In genomic region chr13:45447050-45447661, GRCh38 we compare ENCODE assay signal across 1 cellular context.
TF ChIP-seq lines count a peak whose summit lies in the region.

No MANE protein-coding gene starts in this region.

TF ChIP-seq in HepG2, 621 proteins besides CTCF, POLR2A, EP300 and RAD21 (continued from another document and continues in another):
- no peak for TF ChIP-seq PBX2 (CRISPR knock-in tag; IDR thresholded peaks at IDR 0.05)
- no peak for TF ChIP-seq ATF6 (CRISPR knock-in tag; conservative IDR thresholded peaks at IDR 0.05)
- TF ChIP-seq TIGD3 (CRISPR knock-in tag; IDR thresholded peaks at IDR 0.05; ENCODE audit: borderline replicate concordance) = no peak
- TF ChIP-seq ZNF878 (CRISPR knock-in tag; IDR thresholded peaks at IDR 0.05) = 0 out of 2 replicates have a peak, but pooled peaks have one; percentile 41
- TF ChIP-seq, protein P1, sequence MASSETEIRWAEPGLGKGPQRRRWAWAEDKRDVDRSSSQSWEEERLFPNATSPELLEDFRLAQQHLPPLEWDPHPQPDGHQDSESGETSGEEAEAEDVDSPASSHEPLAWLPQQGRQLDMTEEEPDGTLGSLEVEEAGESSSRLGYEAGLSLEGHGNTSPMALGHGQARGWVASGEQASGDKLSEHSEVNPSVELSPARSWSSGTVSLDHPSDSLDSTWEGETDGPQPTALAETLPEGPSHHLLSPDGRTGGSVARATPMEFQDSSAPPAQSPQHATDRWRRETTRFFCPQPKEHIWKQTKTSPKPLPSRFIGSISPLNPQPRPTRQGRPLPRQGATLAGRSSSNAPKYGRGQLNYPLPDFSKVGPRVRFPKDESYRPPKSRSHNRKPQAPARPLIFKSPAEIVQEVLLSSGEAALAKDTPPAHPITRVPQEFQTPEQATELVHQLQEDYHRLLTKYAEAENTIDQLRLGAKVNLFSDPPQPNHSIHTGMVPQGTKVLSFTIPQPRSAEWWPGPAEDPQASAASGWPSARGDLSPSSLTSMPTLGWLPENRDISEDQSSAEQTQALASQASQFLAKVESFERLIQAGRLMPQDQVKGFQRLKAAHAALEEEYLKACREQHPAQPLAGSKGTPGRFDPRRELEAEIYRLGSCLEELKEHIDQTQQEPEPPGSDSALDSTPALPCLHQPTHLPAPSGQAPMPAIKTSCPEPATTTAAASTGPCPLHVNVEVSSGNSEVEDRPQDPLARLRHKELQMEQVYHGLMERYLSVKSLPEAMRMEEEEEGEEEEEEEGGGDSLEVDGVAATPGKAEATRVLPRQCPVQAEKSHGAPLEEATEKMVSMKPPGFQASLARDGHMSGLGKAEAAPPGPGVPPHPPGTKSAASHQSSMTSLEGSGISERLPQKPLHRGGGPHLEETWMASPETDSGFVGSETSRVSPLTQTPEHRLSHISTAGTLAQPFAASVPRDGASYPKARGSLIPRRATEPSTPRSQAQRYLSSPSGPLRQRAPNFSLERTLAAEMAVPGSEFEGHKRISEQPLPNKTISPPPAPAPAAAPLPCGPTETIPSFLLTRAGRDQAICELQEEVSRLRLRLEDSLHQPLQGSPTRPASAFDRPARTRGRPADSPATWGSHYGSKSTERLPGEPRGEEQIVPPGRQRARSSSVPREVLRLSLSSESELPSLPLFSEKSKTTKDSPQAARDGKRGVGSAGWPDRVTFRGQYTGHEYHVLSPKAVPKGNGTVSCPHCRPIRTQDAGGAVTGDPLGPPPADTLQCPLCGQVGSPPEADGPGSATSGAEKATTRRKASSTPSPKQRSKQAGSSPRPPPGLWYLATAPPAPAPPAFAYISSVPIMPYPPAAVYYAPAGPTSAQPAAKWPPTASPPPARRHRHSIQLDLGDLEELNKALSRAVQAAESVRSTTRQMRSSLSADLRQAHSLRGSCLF (CRISPR knock-in tag; IDR thresholded peaks at IDR 0.05; ENCODE audit: borderline replicate concordance) = no peak
- TF ChIP-seq ZNF557 (CRISPR knock-in tag; IDR thresholded peaks at IDR 0.05) = no peak
- TF ChIP-seq NFKB2 (CRISPR knock-in tag; IDR thresholded peaks at IDR 0.05; ENCODE audit: borderline replicate concordance) = no peak
- no peak; the same call in 1 of the 2 replicates for TF ChIP-seq ZNF383 (CRISPR knock-in tag; IDR thresholded peaks at IDR 0.05; ENCODE audit: borderline replicate concordance)
- TF ChIP-seq REXO4 (CRISPR knock-in tag; IDR thresholded peaks at IDR 0.05; ENCODE audit: borderline replicate concordance) = no peak
- TF ChIP-seq ELF1 (CRISPR knock-in tag; IDR thresholded peaks at IDR 0.05) = peak; percentile 31; the same call in 1 of the 2 replicates
- no peak for TF ChIP-seq FIP1L1 (IDR thresholded peaks at IDR 0.05; ENCODE audit: borderline replicate concordance, insufficient read depth, low read depth, low read length)
- TF ChIP-seq KDM2A (CRISPR knock-in tag; IDR thresholded peaks at IDR 0.05; ENCODE audit: borderline replicate concordance, low read depth) = peak; percentile 45; the same call in 1 of the 2 replicates
- TF ChIP-seq FOXM1 (CRISPR knock-in tag; IDR thresholded peaks at IDR 0.05) = no peak
- TF ChIP-seq RAD51 (IDR thresholded peaks at IDR 0.05; ENCODE audit: borderline replicate concordance) = no peak
- no peak for TF ChIP-seq ARNT2 (CRISPR knock-in tag; IDR thresholded peaks at IDR 0.05; ENCODE audit: low read depth)
- no peak for TF ChIP-seq ZNF546 (CRISPR knock-in tag; conservative IDR thresholded peaks at IDR 0.05)
- no peak for TF ChIP-seq ZNF766 (CRISPR knock-in tag; IDR thresholded peaks at IDR 0.05; ENCODE audit: borderline replicate concordance)
- TF ChIP-seq TRIM22 (IDR thresholded peaks at IDR 0.05) = no peak
- TF ChIP-seq SP140L (CRISPR knock-in tag; IDR thresholded peaks at IDR 0.05; ENCODE audit: borderline replicate concordance) = no peak
- TF ChIP-seq ZNF644 (CRISPR knock-in tag; IDR thresholded peaks at IDR 0.05; ENCODE audit: low read depth) = peak; percentile 67
- TF ChIP-seq MTA3 (CRISPR knock-in tag; IDR thresholded peaks at IDR 0.05) = no peak
- no peak for TF ChIP-seq ZFY (CRISPR knock-in tag; IDR thresholded peaks at IDR 0.05)
- TF ChIP-seq ADNP (CRISPR knock-in tag; IDR thresholded peaks at IDR 0.05) = 0 out of 2 replicates have a peak, but pooled peaks have one; percentile 44
- no peak for TF ChIP-seq TMF1 (CRISPR knock-in tag; IDR thresholded peaks at IDR 0.05; ENCODE audit: low read depth)
- TF ChIP-seq NCOA5 (CRISPR knock-in tag; IDR thresholded peaks at IDR 0.05) = no peak
- TF ChIP-seq PREB (CRISPR knock-in tag; IDR thresholded peaks at IDR 0.05) = no peak
- no peak for TF ChIP-seq BRCA1 (CRISPR knock-in tag; IDR thresholded peaks at IDR 0.05)
- no peak for TF ChIP-seq ZNF234 (CRISPR knock-in tag; conservative IDR thresholded peaks at IDR 0.05)
- TF ChIP-seq AGO2 (optimal IDR thresholded peaks at IDR 0.05; ENCODE audit: low read depth, low read length) = no peak
- no peak for TF ChIP-seq AGO1 (IDR thresholded peaks at IDR 0.05; ENCODE audit: low read depth, low read length, poor library complexity, severe bottlenecking)
- peak; percentile 83; the same call in 1 of the 2 replicates for TF ChIP-seq THRA (CRISPR knock-in tag; IDR thresholded peaks at IDR 0.05; ENCODE audit: borderline replicate concordance)
- TF ChIP-seq SOX6 (IDR thresholded peaks at IDR 0.05) = no peak
- TF ChIP-seq SOX6 (CRISPR knock-in tag; IDR thresholded peaks at IDR 0.05) = peak; percentile 94
- TF ChIP-seq PAX8 (CRISPR knock-in tag; IDR thresholded peaks at IDR 0.05; ENCODE audit: borderline replicate concordance) = no peak
- TF ChIP-seq, protein P2, sequence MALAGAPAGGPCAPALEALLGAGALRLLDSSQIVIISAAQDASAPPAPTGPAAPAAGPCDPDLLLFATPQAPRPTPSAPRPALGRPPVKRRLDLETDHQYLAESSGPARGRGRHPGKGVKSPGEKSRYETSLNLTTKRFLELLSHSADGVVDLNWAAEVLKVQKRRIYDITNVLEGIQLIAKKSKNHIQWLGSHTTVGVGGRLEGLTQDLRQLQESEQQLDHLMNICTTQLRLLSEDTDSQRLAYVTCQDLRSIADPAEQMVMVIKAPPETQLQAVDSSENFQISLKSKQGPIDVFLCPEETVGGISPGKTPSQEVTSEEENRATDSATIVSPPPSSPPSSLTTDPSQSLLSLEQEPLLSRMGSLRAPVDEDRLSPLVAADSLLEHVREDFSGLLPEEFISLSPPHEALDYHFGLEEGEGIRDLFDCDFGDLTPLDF (CRISPR knock-in tag; IDR thresholded peaks at IDR 0.05) = no peak
- TF ChIP-seq, protein P3, sequence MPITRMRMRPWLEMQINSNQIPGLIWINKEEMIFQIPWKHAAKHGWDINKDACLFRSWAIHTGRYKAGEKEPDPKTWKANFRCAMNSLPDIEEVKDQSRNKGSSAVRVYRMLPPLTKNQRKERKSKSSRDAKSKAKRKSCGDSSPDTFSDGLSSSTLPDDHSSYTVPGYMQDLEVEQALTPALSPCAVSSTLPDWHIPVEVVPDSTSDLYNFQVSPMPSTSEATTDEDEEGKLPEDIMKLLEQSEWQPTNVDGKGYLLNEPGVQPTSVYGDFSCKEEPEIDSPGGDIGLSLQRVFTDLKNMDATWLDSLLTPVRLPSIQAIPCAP (CRISPR knock-in tag; IDR thresholded peaks at IDR 0.05; ENCODE audit: low read depth) = no peak
- TF ChIP-seq ZNF3 (CRISPR knock-in tag; IDR thresholded peaks at IDR 0.05) = peak; percentile 94
- peak; percentile 81 for TF ChIP-seq ESRRA (CRISPR knock-in tag; IDR thresholded peaks at IDR 0.05; ENCODE audit: low read depth)
- peak; percentile 34 for TF ChIP-seq TBL1XR1 (IDR thresholded peaks at IDR 0.05; ENCODE audit: borderline replicate concordance, low read length, partially characterized antibody)
- TF ChIP-seq, protein P4, sequence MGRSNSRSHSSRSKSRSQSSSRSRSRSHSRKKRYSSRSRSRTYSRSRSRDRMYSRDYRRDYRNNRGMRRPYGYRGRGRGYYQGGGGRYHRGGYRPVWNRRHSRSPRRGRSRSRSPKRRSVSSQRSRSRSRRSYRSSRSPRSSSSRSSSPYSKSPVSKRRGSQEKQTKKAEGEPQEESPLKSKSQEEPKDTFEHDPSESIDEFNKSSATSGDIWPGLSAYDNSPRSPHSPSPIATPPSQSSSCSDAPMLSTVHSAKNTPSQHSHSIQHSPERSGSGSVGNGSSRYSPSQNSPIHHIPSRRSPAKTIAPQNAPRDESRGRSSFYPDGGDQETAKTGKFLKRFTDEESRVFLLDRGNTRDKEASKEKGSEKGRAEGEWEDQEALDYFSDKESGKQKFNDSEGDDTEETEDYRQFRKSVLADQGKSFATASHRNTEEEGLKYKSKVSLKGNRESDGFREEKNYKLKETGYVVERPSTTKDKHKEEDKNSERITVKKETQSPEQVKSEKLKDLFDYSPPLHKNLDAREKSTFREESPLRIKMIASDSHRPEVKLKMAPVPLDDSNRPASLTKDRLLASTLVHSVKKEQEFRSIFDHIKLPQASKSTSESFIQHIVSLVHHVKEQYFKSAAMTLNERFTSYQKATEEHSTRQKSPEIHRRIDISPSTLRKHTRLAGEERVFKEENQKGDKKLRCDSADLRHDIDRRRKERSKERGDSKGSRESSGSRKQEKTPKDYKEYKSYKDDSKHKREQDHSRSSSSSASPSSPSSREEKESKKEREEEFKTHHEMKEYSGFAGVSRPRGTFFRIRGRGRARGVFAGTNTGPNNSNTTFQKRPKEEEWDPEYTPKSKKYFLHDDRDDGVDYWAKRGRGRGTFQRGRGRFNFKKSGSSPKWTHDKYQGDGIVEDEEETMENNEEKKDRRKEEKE (IDR thresholded peaks at IDR 0.05) = no peak
- no peak for TF ChIP-seq ZNF83 (CRISPR knock-in tag; IDR thresholded peaks at IDR 0.05; ENCODE audit: borderline replicate concordance)
- 0 out of 2 replicates have a peak, but pooled peaks have one; percentile 41 for TF ChIP-seq ZSCAN9 (CRISPR knock-in tag; IDR thresholded peaks at IDR 0.05; ENCODE audit: borderline replicate concordance)
- no peak for TF ChIP-seq PBX3 (CRISPR knock-in tag; IDR thresholded peaks at IDR 0.05; ENCODE audit: borderline replicate concordance)
- TF ChIP-seq ZNF264 (CRISPR knock-in tag; IDR thresholded peaks at IDR 0.05) = peak; percentile 69; the same call in 1 of the 2 replicates
